In the genomic region with DNA sequence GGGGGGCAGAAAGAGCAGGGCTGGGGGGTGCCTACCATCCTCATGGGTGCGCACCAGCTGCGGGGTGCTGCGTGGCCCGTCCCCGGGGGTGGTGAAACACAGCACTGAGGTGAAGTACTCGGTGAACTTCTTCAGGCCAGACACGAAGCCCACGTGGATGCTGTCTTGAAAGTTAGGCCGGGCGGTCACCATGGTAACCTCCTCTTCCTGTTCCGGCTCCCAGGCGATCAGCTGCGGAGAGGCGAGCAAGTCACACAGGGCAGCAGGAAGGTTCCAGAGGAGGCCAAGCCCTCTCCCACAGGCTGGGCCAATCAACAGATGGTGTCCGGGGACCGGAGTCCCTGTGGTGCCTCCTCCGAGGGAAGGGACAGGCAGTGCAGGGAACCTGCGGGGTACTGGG, we compare ENCODE assay signal across 7 cellular contexts.
DNase-seq lines count a peak whose midpoint lies in the region; ATAC-seq and TF ChIP-seq lines count a peak whose summit lies in the region.

No MANE protein-coding gene starts in this region.

- WGBS in transverse colon (ENCODE audit: low coverage in 1 of 2), 2 donors: 76% methylated on average over 18 of the region's 18 CpGs; no CpG with 5 or more reads in 1 of the 2 donors

- intact Hi-C loops in transverse colon (cut with DNase I; ENCODE audit: low total_unique reads): no loop called here

- DNase-seq in KBM-7 (peak; percentile 45), RPMI7951 (ENCODE audit: low read depth) (peak; percentile 32), fibroblast of the aortic adventitia (ENCODE audit: low read depth) (peak; percentile 2), osteoblast (ENCODE audit: insufficient read length, low spot score, missing footprints) (peak; percentile 79), transverse colon (no peak), omental fat pad (ENCODE audit: low spot score) (no peak)

- peaks cover 8% of the 10 kb centered on the region for H3K27me3 ChIP-seq in osteoblast (ENCODE audit: insufficient read depth, low read length)
- H3K27me3 ChIP-seq in transverse colon: no peaks in the 10 kb centered on the region

- no peak for TF ChIP-seq EP300 in transverse colon (IDR thresholded peaks at IDR 0.05; ENCODE audit: low read depth)

- H3K4me3 ChIP-seq in fibroblast of the aortic adventitia (ENCODE audit: low read depth, low read length) (no peak overlapping the region), osteoblast (ENCODE audit: insufficient read depth, low read length) (no peak overlapping the region), transverse colon (no peak overlapping the region)

- no peaks in the 10 kb centered on the region for H4K20me1 ChIP-seq in osteoblast (ENCODE audit: insufficient read depth, low read length)

- no peak overlapping the region for H3K4me2 ChIP-seq in osteoblast (ENCODE audit: insufficient read depth, low read length)

- H3K27ac ChIP-seq in osteoblast (ENCODE audit: low read depth, low read length) (no peak overlapping the region), transverse colon (no peak overlapping the region)

- H3K9me3 ChIP-seq in osteoblast (ENCODE audit: low read depth, low read length) (no peaks in the 10 kb centered on the region), transverse colon (no peaks in the 10 kb centered on the region)

- H3K4me1 ChIP-seq in osteoblast (ENCODE audit: insufficient read depth, low read length) (peaks cover 3% of the 10 kb centered on the region), transverse colon (no peaks in the 10 kb centered on the region)

- no peaks in the 10 kb centered on the region for H3K79me2 ChIP-seq in osteoblast (ENCODE audit: insufficient read depth, low read length)

- TF ChIP-seq CTCF in fibroblast of the aortic adventitia (IDR thresholded peaks at IDR 0.05; ENCODE audit: insufficient read depth, low read length) (no peak), osteoblast (IDR thresholded peaks at IDR 0.05; ENCODE audit: extremely low read depth, low read depth, low read length) (no peak), transverse colon (IDR thresholded peaks at IDR 0.05) (no peak), omental fat pad (IDR thresholded peaks at IDR 0.05) (no peak)

- H3K36me3 ChIP-seq in osteoblast (ENCODE audit: insufficient read depth, low read length): no peaks in the 10 kb centered on the region
- no peaks in the 10 kb centered on the region for H3K36me3 ChIP-seq in transverse colon

- no peak for TF ChIP-seq POLR2A in transverse colon (IDR thresholded peaks at IDR 0.05)

- H2AFZ ChIP-seq in osteoblast (ENCODE audit: low read length): no peak overlapping the region

- in situ Hi-C loops in KBM-7 (cut with MboI; ENCODE audit: low pct_unique_long_range_greater_than_20kb, low sequenced_read_pairs): no loop called here
- in situ Hi-C loops in transverse colon (cut with MboI; ENCODE audit: low pct_ligation_motif_present in 1 of 4, low pct_unique_long_range_greater_than_20kb in 1 of 4, low sequenced_read_pairs in 3 of 4): no loop called here

- ATAC-seq in HG03354 (IDR thresholded peaks at IDR 0.05; ENCODE audit: poor library complexity, severe bottlenecking, unreplicated experiment) (no peak), omental fat pad (ENCODE audit: low FRiP score) (no peak)

Comparison
In these comparisons a context has a peak if more than half of its experiments do, and no peak if none do; other contexts are left out.
1. DNase-seq: peak in KBM-7 (single experiment), RPMI7951 (single experiment), fibroblast of the aortic adventitia (single experiment) and osteoblast (single experiment); none in transverse colon (single experiment) and omental fat pad (single experiment).